In the genomic region with DNA sequence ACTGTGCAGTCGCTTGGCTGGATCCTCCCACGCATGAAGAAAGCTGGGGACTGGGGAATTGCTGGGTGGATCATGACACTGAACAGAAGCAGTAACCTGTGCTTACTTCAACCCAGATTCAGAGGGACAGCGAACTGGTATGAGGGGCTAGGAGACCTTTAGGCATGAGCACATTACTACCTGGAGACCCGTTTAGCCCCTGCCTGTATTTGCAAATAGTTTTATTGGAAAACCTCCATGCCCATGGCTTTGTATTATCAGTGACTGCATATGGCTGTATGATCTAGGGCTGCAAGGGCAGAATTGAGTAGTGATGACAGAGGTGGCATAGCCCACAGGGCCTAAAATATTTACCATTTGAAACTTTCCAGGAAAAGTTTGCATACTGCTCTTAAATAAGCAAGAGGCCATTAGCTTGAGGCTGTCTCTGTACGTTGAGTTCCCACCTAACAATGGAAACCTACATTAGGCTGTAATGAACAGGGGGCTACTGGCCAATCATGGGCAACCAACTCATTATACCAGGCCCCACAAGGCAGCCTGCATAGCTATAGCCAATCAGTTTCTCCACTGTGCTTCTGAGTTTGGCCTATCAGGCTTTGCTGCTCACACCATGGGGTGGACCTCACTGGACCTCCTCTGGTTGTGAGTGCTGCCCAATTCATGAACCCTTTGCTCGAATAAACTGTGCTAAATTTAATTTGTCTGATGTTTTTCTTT, we compare ENCODE assay signal across 8 cellular contexts. TPM values are rescaled to one million over a fixed set of nuclear protein-coding genes. Genes with fewer than 3 reads are reported as not detected.
A peak's percentile ranks its signal among the peaks of the same experiment; 100 is the strongest.
DNase-seq lines count a peak whose midpoint lies in the region; ATAC-seq, FAIRE-seq and TF ChIP-seq lines count a peak whose summit lies in the region.

No MANE protein-coding gene starts in this region.

- no peak overlapping the region for H4K91ac ChIP-seq in IMR-90 (ENCODE audit: insufficient read depth, low read depth, low read length)

- ATAC-seq in IMR-90 (ENCODE audit: low read depth) (no peak; the same call in 1 of the 2 replicates), GM18519 (IDR thresholded peaks at IDR 0.05; ENCODE audit: low FRiP score, unreplicated experiment) (no peak), GM21367 (IDR thresholded peaks at IDR 0.05; ENCODE audit: unreplicated experiment) (no peak)

- no peak overlapping the region for H2BK20ac ChIP-seq in IMR-90 (ENCODE audit: low read depth, low read length)

- peaks cover 10% of the 10 kb centered on the region; the same call in 1 of the 2 replicates for H3K27me3 ChIP-seq in IMR-90 (ENCODE audit: control insufficient read depth, insufficient read depth, low read length)
- H3K27me3 ChIP-seq in dorsolateral prefrontal cortex: peaks cover 0 to 52% (median 13%) of the 10 kb centered on the region in 45 donors
- no peaks in the 10 kb centered on the region for H3K27me3 ChIP-seq in ovary

- no peak for TF ChIP-seq RAD21 in IMR-90 (IDR thresholded peaks at IDR 0.05; ENCODE audit: low read length)

- no peak overlapping the region for H3K18ac ChIP-seq in IMR-90 (ENCODE audit: low read depth, low read length)

- POLR2A ChIA-PET in IMR-90 (lab: Charles Lee; ENCODE audit: unreplicated experiment): no interaction called here

- H3K14ac ChIP-seq in IMR-90 (replicated peaks; ENCODE audit: low read depth, low read length): no peak overlapping the region

- no peak overlapping the region for H3K9ac ChIP-seq in IMR-90 (ENCODE audit: low read depth, low read length)

- H2BK15ac ChIP-seq in IMR-90 (ENCODE audit: low read depth, low read length): no peak overlapping the region

- CTCF ChIA-PET in IMR-90 (lab: Yijun Ruan, JAX): no interaction called here

- peak overlapping the region; percentile 92 for H2AFZ ChIP-seq in IMR-90 (replicated peaks; ENCODE audit: low read length, poor library complexity)

- peaks cover 9% of the 10 kb centered on the region for H3K9me3 ChIP-seq in IMR-90 (ENCODE audit: control insufficient read depth, insufficient read depth, low read length)
- peaks cover 0 to 6% of the 10 kb centered on the region in 2 donors for H3K9me3 ChIP-seq in ovary

- no peak overlapping the region for H2BK120ac ChIP-seq in IMR-90 (ENCODE audit: low read depth, low read length)

- H4K20me1 ChIP-seq in IMR-90 (ENCODE audit: insufficient read depth, low read length): no peaks in the 10 kb centered on the region

- no peak for TF ChIP-seq EP300 in ovary (IDR thresholded peaks at IDR 0.05)

- WGBS in IMR-90 (ENCODE audit: extremely low coverage in 2 of 2, insufficient read length in 1 of 2), 2 experiments: 44% methylated on average over 3 of the region's 6 CpGs; no CpG with 5 or more reads in 1 of the 2 experiments
- WGBS in ovary, 3 donors: 52 to 55% (median 54%) methylated on average over 6 of the region's 6 CpGs

- no peak overlapping the region for H3K4ac ChIP-seq in IMR-90 (ENCODE audit: low read depth, low read length)

- peak; percentile 5 for FAIRE-seq in GM18507 (lab: Jason Lieb, UNC)

- H3K27ac ChIP-seq in IMR-90 (ENCODE audit: insufficient read depth, low read length) (no peak overlapping the region), dorsolateral prefrontal cortex (peak overlapping the region in 22 of 59 donors; percentile 9 to 72 (median 44)), ovary (no peak overlapping the region)

- no TSS peak for BruUV-seq in IMR-90 (replicated peaks; lab: Mats Ljungman, UMichigan)

- H3K4me3 ChIP-seq in IMR-90 (ENCODE audit: insufficient read depth, low read depth, low read length) (peak overlapping the region; percentile 52), dorsolateral prefrontal cortex (peak overlapping the region in 57 of 59 donors; percentile 8 to 65 (median 49)), ovary (peak overlapping the region; percentile 24)

- in situ Hi-C loops in IMR-90 (cut with MboI; ENCODE audit: low sequenced_read_pairs): no loop called here

- no peak for TF ChIP-seq CTCF in IMR-90 (conservative IDR thresholded peaks at IDR 0.05; ENCODE audit: low read depth, low read length)
- no peak for TF ChIP-seq CTCF in dorsolateral prefrontal cortex (IDR thresholded peaks at IDR 0.05 in 54 of 56, conservative IDR thresholded peaks at IDR 0.05 in 2 of 56; ENCODE audit: low read depth in 1 of 56, partially characterized antibody in 56 of 56)
- TF ChIP-seq CTCF in ovary (IDR thresholded peaks at IDR 0.05): no peak

- H3K36me3 ChIP-seq in IMR-90 (ENCODE audit: control insufficient read depth, insufficient read depth, low read length) (no peaks in the 10 kb centered on the region), ovary (no peaks in the 10 kb centered on the region)

- no peak overlapping the region for H4K8ac ChIP-seq in IMR-90 (ENCODE audit: low read depth in 2 of 2, low read length in 2 of 2)

- no peak overlapping the region for H2BK5ac ChIP-seq in IMR-90 (ENCODE audit: low read depth, low read length, poor library complexity, severe bottlenecking)

- intact Hi-C loops in IMR-90 (cut with micrococcal nuclease) (loop anchor here (5.0 kb wide), 1 partner anchor 142 kb away; no protein-coding TSS in a partner anchor), dorsolateral prefrontal cortex (cut with DNase I) (no loop called here), ovary (cut with DNase I) (no loop called here)

- H2AK5ac ChIP-seq in IMR-90 (ENCODE audit: low read depth, low read length): no peak overlapping the region

- dilution Hi-C loops in IMR-90 (cut with HindIII; ENCODE audit: low sequenced_read_pairs, unreplicated experiment): no loop called here

- H4K5ac ChIP-seq in IMR-90 (ENCODE audit: low read depth, low read length): no peak overlapping the region

- DNase-seq in GM18507 (ENCODE audit: extremely low spot score, insufficient read length, low read depth) (no peak), IMR-90 (no peak), dorsolateral prefrontal cortex (no peak), ovary (no peak), EL (no peak)
- DNase-seq in activated effector memory CD4-positive, alpha-beta T cell treated with Interleukin-2 at 50 U/mL for 16 hours: no peak

- H2AK9ac ChIP-seq in IMR-90 (replicated peaks; ENCODE audit: low read depth, low read length, poor library complexity): peak overlapping the region; percentile 12

- peak overlapping the region; percentile 86 for H3K4me2 ChIP-seq in IMR-90 (ENCODE audit: low read depth, low read length)

- TF ChIP-seq POLR2A in IMR-90 (IDR thresholded peaks at IDR 0.05; ENCODE audit: low read depth, low read length): no peak
- TF ChIP-seq POLR2A in ovary (IDR thresholded peaks at IDR 0.05): no peak

- H3K79me1 ChIP-seq in IMR-90 (ENCODE audit: low read depth in 1 of 2, low read length in 2 of 2): no peaks in the 10 kb centered on the region

- no peak overlapping the region for H3K56ac ChIP-seq in IMR-90 (ENCODE audit: extremely low read depth, insufficient read depth, low read length)

- 0 out of 2 replicates have a peak overlapping the region, but pooled peaks have one; percentile 1 for H3K23ac ChIP-seq in IMR-90 (ENCODE audit: low read depth, low read length)

- H3K9me1 ChIP-seq in IMR-90 (ENCODE audit: insufficient read depth, low read length): no peaks in the 10 kb centered on the region

- H3K4me1 ChIP-seq in IMR-90 (ENCODE audit: control insufficient read depth, insufficient read depth, low read length) (peaks cover 2% of the 10 kb centered on the region; the same call in 1 of the 2 replicates), ovary (ENCODE audit: insufficient read depth) (peaks cover 4% of the 10 kb centered on the region)

TF ChIP-seq in IMR-90, 13 proteins besides CTCF, POLR2A, EP300 and RAD21:
- no peak for TF ChIP-seq FOS (IDR thresholded peaks at IDR 0.05; ENCODE audit: low read depth, low read length)
- no peak for TF ChIP-seq MAFK (IDR thresholded peaks at IDR 0.05; ENCODE audit: low read depth, low read length)
- TF ChIP-seq, protein P1, sequence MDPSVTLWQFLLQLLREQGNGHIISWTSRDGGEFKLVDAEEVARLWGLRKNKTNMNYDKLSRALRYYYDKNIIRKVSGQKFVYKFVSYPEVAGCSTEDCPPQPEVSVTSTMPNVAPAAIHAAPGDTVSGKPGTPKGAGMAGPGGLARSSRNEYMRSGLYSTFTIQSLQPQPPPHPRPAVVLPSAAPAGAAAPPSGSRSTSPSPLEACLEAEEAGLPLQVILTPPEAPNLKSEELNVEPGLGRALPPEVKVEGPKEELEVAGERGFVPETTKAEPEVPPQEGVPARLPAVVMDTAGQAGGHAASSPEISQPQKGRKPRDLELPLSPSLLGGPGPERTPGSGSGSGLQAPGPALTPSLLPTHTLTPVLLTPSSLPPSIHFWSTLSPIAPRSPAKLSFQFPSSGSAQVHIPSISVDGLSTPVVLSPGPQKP (IDR thresholded peaks at IDR 0.05; ENCODE audit: borderline replicate concordance, low read depth, low read length): no peak
- TF ChIP-seq RCOR1 (IDR thresholded peaks at IDR 0.05; ENCODE audit: insufficient replicate concordance, low read length): no peak
- no peak for TF ChIP-seq RFX5 (IDR thresholded peaks at IDR 0.05; ENCODE audit: low read depth, low read length)
- no peak for TF ChIP-seq BHLHE40 (IDR thresholded peaks at IDR 0.05; ENCODE audit: low read depth, low read length)
- TF ChIP-seq MXI1 (IDR thresholded peaks at IDR 0.05; ENCODE audit: borderline replicate concordance, low read depth, low read length): no peak
- no peak for TF ChIP-seq CEBPB (IDR thresholded peaks at IDR 0.05; ENCODE audit: low read depth, low read length)
- TF ChIP-seq SMC3 (IDR thresholded peaks at IDR 0.05; ENCODE audit: low read depth, low read length): no peak
- TF ChIP-seq NFE2L2 (IDR thresholded peaks at IDR 0.05; ENCODE audit: low read depth, low read length): no peak
- no peak for TF ChIP-seq CHD1 (IDR thresholded peaks at IDR 0.05; ENCODE audit: low read depth, low read length)
- TF ChIP-seq MAZ (IDR thresholded peaks at IDR 0.05; ENCODE audit: borderline replicate concordance, low read depth, low read length): no peak
- TF ChIP-seq, protein P2, sequence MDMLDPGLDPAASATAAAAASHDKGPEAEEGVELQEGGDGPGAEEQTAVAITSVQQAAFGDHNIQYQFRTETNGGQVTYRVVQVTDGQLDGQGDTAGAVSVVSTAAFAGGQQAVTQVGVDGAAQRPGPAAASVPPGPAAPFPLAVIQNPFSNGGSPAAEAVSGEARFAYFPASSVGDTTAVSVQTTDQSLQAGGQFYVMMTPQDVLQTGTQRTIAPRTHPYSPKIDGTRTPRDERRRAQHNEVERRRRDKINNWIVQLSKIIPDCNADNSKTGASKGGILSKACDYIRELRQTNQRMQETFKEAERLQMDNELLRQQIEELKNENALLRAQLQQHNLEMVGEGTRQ (IDR thresholded peaks at IDR 0.05; ENCODE audit: low read depth, low read length): no peak

RNA-seq across cellular contexts. Expression of a gene that starts 0.6 kb away (rescaled TPM):
- total RNA-seq in IMR-90 (2012; rRNA removed): 0.18 and 0.56 TPM in 2 replicates
- polyA plus RNA-seq in IMR-90 (2012; rRNA removed): 0.10 and 0.17 TPM in 2 replicates
- 0.03 and 0.05 TPM in 2 replicates for polyA plus RNA-seq in IMR-90 (2012; cell fraction: cytosol; rRNA removed)
- polyA plus RNA-seq in IMR-90 (2012; cell fraction: nucleus; rRNA removed; ENCODE audit: low replicate concordance): 0.05 TPM in 1 of 2 replicates, not detected in the other
- total RNA-seq in dorsolateral prefrontal cortex: 1 to 10 TPM in 116 of 120 experiments, under 1 TPM in 4; 0.63 to 7.4 (median 3.4) TPM
- 1 to 10 TPM in 3 of 7 donors, under 1 TPM in 3, not detected in 1; 0.24 to 2.1 (median 0.95) TPM for total RNA-seq in ovary
- polyA plus RNA-seq in ovary: 1 to 10 TPM in 1 of 2 donors, under 1 TPM in 1; 0.22 to 1.6 TPM
